ENCODE assay signal across 1 cellular context in the genomic region with DNA sequence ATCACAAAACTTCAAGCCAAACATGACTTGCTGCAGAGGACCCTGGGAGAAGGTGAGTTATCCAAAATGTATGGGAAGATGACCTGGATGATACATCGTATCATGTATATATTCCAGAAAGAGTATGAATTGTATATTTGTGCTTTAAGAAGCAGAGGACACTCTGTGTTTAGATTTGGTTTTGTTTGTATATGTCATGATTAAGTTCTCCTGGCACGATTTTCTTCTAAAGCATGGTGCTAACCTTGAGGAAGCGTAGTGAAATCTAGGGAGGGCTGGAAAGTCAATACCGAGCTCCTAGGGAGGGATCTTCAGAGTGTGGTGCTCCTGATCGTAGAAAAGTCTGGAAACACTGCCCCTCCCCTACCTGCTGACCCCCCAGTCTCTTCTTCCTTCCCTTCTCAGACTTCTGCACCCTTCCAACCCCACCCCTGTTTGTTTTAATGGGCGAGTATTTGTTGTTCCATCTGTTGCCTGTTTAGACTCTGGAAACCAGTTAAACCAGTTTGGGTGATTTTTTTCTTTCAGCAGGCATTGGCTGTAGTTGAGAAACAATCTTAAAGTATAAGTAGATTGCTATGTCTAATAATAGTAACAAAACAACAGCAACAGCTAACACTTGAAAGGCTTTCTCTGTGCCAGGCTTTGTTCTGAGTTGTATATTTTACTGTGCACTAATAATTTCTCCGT.
TF ChIP-seq lines count a peak whose summit lies in the region.

No MANE protein-coding gene starts in this region.

TF ChIP-seq in GM23338, 12 proteins besides CTCF, POLR2A, EP300 and RAD21:
- TF ChIP-seq, protein P1, sequence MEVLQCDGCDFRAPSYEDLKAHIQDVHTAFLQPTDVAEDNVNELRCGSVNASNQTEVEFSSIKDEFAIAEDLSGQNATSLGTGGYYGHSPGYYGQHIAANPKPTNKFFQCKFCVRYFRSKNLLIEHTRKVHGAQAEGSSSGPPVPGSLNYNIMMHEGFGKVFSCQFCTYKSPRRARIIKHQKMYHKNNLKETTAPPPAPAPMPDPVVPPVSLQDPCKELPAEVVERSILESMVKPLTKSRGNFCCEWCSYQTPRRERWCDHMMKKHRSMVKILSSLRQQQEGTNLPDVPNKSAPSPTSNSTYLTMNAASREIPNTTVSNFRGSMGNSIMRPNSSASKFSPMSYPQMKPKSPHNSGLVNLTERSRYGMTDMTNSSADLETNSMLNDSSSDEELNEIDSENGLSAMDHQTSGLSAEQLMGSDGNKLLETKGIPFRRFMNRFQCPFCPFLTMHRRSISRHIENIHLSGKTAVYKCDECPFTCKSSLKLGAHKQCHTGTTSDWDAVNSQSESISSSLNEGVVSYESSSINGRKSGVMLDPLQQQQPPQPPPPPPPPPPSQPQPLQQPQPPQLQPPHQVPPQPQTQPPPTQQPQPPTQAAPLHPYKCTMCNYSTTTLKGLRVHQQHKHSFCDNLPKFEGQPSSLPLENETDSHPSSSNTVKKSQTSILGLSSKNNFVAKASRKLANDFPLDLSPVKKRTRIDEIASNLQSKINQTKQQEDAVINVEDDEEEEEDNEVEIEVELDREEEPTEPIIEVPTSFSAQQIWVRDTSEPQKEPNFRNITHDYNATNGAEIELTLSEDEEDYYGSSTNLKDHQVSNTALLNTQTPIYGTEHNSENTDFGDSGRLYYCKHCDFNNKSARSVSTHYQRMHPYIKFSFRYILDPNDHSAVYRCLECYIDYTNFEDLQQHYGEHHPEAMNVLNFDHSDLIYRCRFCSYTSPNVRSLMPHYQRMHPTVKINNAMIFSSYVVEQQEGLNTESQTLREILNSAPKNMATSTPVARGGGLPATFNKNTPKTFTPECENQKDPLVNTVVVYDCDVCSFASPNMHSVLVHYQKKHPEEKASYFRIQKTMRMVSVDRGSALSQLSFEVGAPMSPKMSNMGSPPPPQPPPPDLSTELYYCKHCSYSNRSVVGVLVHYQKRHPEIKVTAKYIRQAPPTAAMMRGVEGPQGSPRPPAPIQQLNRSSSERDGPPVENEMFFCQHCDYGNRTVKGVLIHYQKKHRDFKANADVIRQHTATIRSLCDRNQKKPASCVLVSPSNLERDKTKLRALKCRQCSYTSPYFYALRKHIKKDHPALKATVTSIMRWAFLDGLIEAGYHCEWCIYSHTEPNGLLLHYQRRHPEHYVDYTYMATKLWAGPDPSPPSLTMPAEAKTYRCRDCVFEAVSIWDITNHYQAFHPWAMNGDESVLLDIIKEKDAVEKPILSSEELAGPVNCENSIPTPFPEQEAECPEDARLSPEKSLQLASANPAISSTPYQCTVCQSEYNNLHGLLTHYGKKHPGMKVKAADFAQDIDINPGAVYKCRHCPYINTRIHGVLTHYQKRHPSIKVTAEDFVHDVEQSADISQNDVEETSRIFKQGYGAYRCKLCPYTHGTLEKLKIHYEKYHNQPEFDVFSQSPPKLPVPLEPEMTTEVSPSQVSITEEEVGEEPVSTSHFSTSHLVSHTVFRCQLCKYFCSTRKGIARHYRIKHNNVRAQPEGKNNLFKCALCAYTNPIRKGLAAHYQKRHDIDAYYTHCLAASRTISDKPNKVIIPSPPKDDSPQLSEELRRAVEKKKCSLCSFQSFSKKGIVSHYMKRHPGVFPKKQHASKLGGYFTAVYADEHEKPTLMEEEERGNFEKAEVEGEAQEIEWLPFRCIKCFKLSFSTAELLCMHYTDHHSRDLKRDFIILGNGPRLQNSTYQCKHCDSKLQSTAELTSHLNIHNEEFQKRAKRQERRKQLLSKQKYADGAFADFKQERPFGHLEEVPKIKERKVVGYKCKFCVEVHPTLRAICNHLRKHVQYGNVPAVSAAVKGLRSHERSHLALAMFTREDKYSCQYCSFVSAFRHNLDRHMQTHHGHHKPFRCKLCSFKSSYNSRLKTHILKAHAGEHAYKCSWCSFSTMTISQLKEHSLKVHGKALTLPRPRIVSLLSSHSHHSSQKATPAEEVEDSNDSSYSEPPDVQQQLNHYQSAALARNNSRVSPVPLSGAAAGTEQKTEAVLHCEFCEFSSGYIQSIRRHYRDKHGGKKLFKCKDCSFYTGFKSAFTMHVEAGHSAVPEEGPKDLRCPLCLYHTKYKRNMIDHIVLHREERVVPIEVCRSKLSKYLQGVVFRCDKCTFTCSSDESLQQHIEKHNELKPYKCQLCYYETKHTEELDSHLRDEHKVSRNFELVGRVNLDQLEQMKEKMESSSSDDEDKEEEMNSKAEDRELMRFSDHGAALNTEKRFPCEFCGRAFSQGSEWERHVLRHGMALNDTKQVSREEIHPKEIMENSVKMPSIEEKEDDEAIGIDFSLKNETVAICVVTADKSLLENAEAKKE (CRISPR knock-in tag; IDR thresholded peaks at IDR 0.05), result no peak
- TF ChIP-seq, protein P2, sequence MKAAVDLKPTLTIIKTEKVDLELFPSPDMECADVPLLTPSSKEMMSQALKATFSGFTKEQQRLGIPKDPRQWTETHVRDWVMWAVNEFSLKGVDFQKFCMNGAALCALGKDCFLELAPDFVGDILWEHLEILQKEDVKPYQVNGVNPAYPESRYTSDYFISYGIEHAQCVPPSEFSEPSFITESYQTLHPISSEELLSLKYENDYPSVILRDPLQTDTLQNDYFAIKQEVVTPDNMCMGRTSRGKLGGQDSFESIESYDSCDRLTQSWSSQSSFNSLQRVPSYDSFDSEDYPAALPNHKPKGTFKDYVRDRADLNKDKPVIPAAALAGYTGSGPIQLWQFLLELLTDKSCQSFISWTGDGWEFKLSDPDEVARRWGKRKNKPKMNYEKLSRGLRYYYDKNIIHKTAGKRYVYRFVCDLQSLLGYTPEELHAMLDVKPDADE (IDR thresholded peaks at IDR 0.05), result no peak
- TF ChIP-seq STAT1 (IDR thresholded peaks at IDR 0.05; ENCODE audit: unreplicated experiment), result no peak
